In genomic region chrX:53233536-53233935, GRCh38 we compare ENCODE assay signal across 2 cellular contexts.
TF ChIP-seq lines count a peak whose summit lies in the region.

No MANE protein-coding gene starts in this region.

TF ChIP-seq in HCT116, 20 proteins besides CTCF, POLR2A, EP300 and RAD21:
- TF ChIP-seq JUND (IDR thresholded peaks at IDR 0.05) (no peak), YY1 (IDR thresholded peaks at IDR 0.05; ENCODE audit: extremely low read depth, insufficient replicate concordance, low read depth, low read length) (no peak), ZNF274 (IDR thresholded peaks at IDR 0.05; ENCODE audit: low read depth, low read length) (no peak), SP1 (IDR thresholded peaks at IDR 0.05; ENCODE audit: low read depth) (no peak), CEBPB (IDR thresholded peaks at IDR 0.05; ENCODE audit: low read depth) (no peak), FOSL1 (IDR thresholded peaks at IDR 0.05; ENCODE audit: low read depth) (no peak), ATF3 (IDR thresholded peaks at IDR 0.05) (no peak), SIN3A (IDR thresholded peaks at IDR 0.05; ENCODE audit: low read depth) (no peak), CBX3 (IDR thresholded peaks at IDR 0.05; ENCODE audit: low read depth) (no peak), SRF (IDR thresholded peaks at IDR 0.05; ENCODE audit: low read depth) (no peak), ZBTB33 (IDR thresholded peaks at IDR 0.05; ENCODE audit: extremely low read depth, insufficient replicate concordance, low read length) (no peak), ELF1 (IDR thresholded peaks at IDR 0.05; ENCODE audit: borderline replicate concordance, low read depth) (no peak), EGR1 (IDR thresholded peaks at IDR 0.05; ENCODE audit: low read depth) (no peak), REST (IDR thresholded peaks at IDR 0.05; ENCODE audit: low read depth) (no peak), ZFX (IDR thresholded peaks at IDR 0.05) (no peak), TCF7L2 (IDR thresholded peaks at IDR 0.05; ENCODE audit: borderline replicate concordance, extremely low read depth, insufficient read depth, insufficient read length) (no peak), EZH2phosphoT487 (IDR thresholded peaks at IDR 0.05; ENCODE audit: borderline replicate concordance) (no peak), EZH2 (IDR thresholded peaks at IDR 0.05) (no peak)
TF ChIP-seq in HCT116: peak in this region for 0.

TF ChIP-seq in K562, 482 proteins besides CTCF, POLR2A, EP300 and RAD21:
- TF ChIP-seq HDAC1 (IDR thresholded peaks at IDR 0.05) = no peak
- TF ChIP-seq ZNF140 (CRISPR knock-in tag; IDR thresholded peaks at IDR 0.05) = no peak
- TF ChIP-seq HMBOX1 (IDR thresholded peaks at IDR 0.05) = no peak
- TF ChIP-seq REST (CRISPR knock-in tag; IDR thresholded peaks at IDR 0.05; ENCODE audit: low read depth) = no peak
- no peak for TF ChIP-seq NR1H2 (CRISPR knock-in tag; IDR thresholded peaks at IDR 0.05)
- no peak for TF ChIP-seq TARDBP (IDR thresholded peaks at IDR 0.05)
- no peak for TF ChIP-seq CREBBP (IDR thresholded peaks at IDR 0.05; ENCODE audit: low read depth, low read length)
- TF ChIP-seq XRCC5 (IDR thresholded peaks at IDR 0.05; ENCODE audit: low read depth, low read length) = no peak
- TF ChIP-seq POLR2G (IDR thresholded peaks at IDR 0.05; ENCODE audit: low read depth, low read length) = peak; percentile 51
- no peak for TF ChIP-seq NR2F6 (CRISPR knock-in tag; IDR thresholded peaks at IDR 0.05)
- no peak for TF ChIP-seq BRCA1 (IDR thresholded peaks at IDR 0.05)
- no peak for TF ChIP-seq BRCA1 (CRISPR knock-in tag; IDR thresholded peaks at IDR 0.05)
- TF ChIP-seq SMARCA4 (IDR thresholded peaks at IDR 0.05) = no peak
- no peak for TF ChIP-seq MYC (IDR thresholded peaks at IDR 0.05; ENCODE audit: low read depth, low read length)
- no peak for TF ChIP-seq MYC (CRISPR knock-in tag; IDR thresholded peaks at IDR 0.05; ENCODE audit: borderline replicate concordance, low read depth)
- TF ChIP-seq ELK1 (CRISPR knock-in tag; IDR thresholded peaks at IDR 0.05) = no peak
- TF ChIP-seq COPS2 (conservative IDR thresholded peaks at IDR 0.05) = no peak
- TF ChIP-seq RBFOX2 (IDR thresholded peaks at IDR 0.05; ENCODE audit: low read depth, low read length) = peak; percentile 37; the same call in 1 of the 2 replicates
- no peak for TF ChIP-seq PML (IDR thresholded peaks at IDR 0.05; ENCODE audit: low read length)
- TF ChIP-seq HDAC6 (IDR thresholded peaks at IDR 0.05; ENCODE audit: low read depth, low read length) = no peak
- TF ChIP-seq ZNF280A (IDR thresholded peaks at IDR 0.05; ENCODE audit: low read depth, partially characterized antibody) = no peak
- no peak for TF ChIP-seq CLOCK (CRISPR knock-in tag; IDR thresholded peaks at IDR 0.05; ENCODE audit: borderline replicate concordance)
- no peak for TF ChIP-seq RB1 (IDR thresholded peaks at IDR 0.05; ENCODE audit: low read depth)
- no peak for TF ChIP-seq TFAP4 (CRISPR knock-in tag; IDR thresholded peaks at IDR 0.05; ENCODE audit: borderline replicate concordance)
- TF ChIP-seq ZC3H8 (IDR thresholded peaks at IDR 0.05) = no peak
- peak; percentile 44 for TF ChIP-seq RBM22 (IDR thresholded peaks at IDR 0.05; ENCODE audit: low read depth, low read length, poor library complexity, severe bottlenecking)
- no peak for TF ChIP-seq ELF4 (CRISPR knock-in tag; IDR thresholded peaks at IDR 0.05)
- no peak for TF ChIP-seq ZNF146 (CRISPR knock-in tag; IDR thresholded peaks at IDR 0.05; ENCODE audit: unreplicated experiment)
